Comparison of ENCODE assay signal across 7 cellular contexts in the genomic region with DNA sequence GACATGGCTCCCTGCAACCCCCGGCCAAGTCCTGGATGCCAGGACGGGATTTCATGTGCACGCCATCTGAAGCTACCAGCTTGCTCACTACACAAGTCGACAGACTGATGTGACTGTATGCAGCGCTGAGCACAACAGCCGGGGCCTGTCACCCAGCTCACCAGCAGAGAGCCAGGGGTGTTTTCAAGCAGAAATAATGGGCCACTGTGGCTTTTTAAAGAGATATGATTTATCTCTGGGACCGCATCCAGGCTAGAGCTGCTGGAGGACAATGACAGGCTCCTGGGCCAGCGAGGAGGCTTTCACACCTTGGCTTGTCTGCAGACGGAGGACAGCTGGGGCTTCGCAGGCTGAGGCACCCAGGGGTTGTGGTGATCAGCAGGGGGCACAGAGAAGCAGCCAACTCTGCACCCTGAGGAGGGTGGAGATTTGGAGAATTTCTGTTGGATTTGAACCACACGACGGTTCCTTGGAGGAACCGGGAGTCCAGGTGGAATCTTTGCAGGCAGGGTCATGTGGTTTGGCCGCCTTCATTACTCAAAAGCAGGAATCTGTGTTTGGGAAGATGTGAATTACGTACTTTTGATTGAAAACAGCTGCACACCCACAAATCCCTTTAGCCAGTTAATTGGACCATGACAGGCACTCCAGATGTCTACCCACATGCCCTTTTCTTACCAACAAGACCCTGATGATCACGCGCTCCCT.
DNase-seq lines count a peak whose midpoint lies in the region; ATAC-seq and TF ChIP-seq lines count a peak whose summit lies in the region.
"Not testable (repeated sequence)": the region's sequence is repeated elsewhere in the genome, so short reads cannot be mapped to it uniquely, and the experiment has no call there.

No MANE protein-coding gene starts in this region.

- not testable (repeated sequence) for H3K4me2 ChIP-seq in SK-N-SH

- not testable (repeated sequence) for H3K27me3 ChIP-seq in SK-N-SH (ENCODE audit: insufficient read depth)

- CTCF ChIA-PET in SK-N-SH (lab: Yijun Ruan, JAX), result interaction anchor here (1.0 to 4.9 kb wide), 3 partner anchors 224 to 672 kb away, joined by 3 to 30 read pairs (median 6); no protein-coding TSS in a partner anchor

- POLR2A ChIA-PET in SK-N-SH (lab: Yijun Ruan, JAX), result not testable (repeated sequence)

- 31% methylated on average over 12 of the region's 17 CpGs for WGBS in SK-N-SH (ENCODE audit: low lambda C conversion rate)

- intact Hi-C loops in left ventricle myocardium superior (cut with micrococcal nuclease), result not testable (repeated sequence)

- not testable (repeated sequence) for H3K36me3 ChIP-seq in SK-N-SH (replicated peaks in 1 of 2; ENCODE audit: control insufficient read depth in 1 of 2, insufficient read depth in 2 of 2, low read length in 1 of 2)

- not testable (repeated sequence) for H2AFZ ChIP-seq in SK-N-SH (ENCODE audit: low read depth)

- not testable (repeated sequence) for H3K4me3 ChIP-seq in SK-N-SH (ENCODE audit: low read depth in 2 of 2, low read length in 1 of 2)

- not testable (repeated sequence) for H3K9me3 ChIP-seq in SK-N-SH

- not testable (repeated sequence) for H4K20me1 ChIP-seq in SK-N-SH (ENCODE audit: insufficient read depth)

- not testable (repeated sequence) for H3F3A ChIP-seq in SK-N-SH (replicated peaks; ENCODE audit: insufficient read depth)

- TF ChIP-seq CTCF in SK-N-SH (IDR thresholded peaks at IDR 0.05), result not testable (repeated sequence)

- peak; percentile 92 for DNase-seq in DMS 273 treated with DMSO at 0.1 percent for 48 hours (lab: John Stamatoyannopoulos, UW)
- peak; percentile 61 for DNase-seq in NAMALWA (ENCODE audit: low spot score)
- DNase-seq in NCI-H524 (lab: John Stamatoyannopoulos, UW), result peak; percentile 95 to 98
- peak; percentile 71 for DNase-seq in SK-N-SH
- peak; percentile 31 for DNase-seq in fibroblast of peridontal ligament (ENCODE audit: extremely low read depth)
- DNase-seq in left ventricle myocardium superior, result peak; percentile 61
- DNase-seq in renal cortical epithelial cell (ENCODE audit: low read depth), result peak; percentile 59

- not testable (repeated sequence) for H3K79me2 ChIP-seq in SK-N-SH (ENCODE audit: insufficient read depth)

- not testable (repeated sequence) for H3K9me2 ChIP-seq in SK-N-SH

- ATAC-seq in left ventricle myocardium superior, result peak; percentile 69

- not testable (repeated sequence) for TF ChIP-seq RAD21 in SK-N-SH (IDR thresholded peaks at IDR 0.05; ENCODE audit: low read length)

- peak overlapping the region in 1 of 2 experiments; percentile 97; a peak in 2 of 4 replicates for H3K27ac ChIP-seq in SK-N-SH (ENCODE audit: low read depth in 2 of 2, low read length in 1 of 2)

- TF ChIP-seq EP300 in SK-N-SH (IDR thresholded peaks at IDR 0.05; ENCODE audit: borderline replicate concordance in 1 of 2, low read depth in 1 of 2, low read length in 1 of 2), result peak in 1 of 2 experiments; percentile 57; a peak in 1 of 4 replicates

- peaks cover 0 to 48% of the 10 kb centered on the region in 2 experiments; a peak in 2 of 4 replicates for H3K4me1 ChIP-seq in SK-N-SH (ENCODE audit: control insufficient read depth in 1 of 2, insufficient read depth in 2 of 2, low read depth in 1 of 2, low read length in 1 of 2)

- H3K9ac ChIP-seq in SK-N-SH, result not testable (repeated sequence)

TF ChIP-seq in SK-N-SH, 30 proteins besides CTCF, POLR2A, EP300 and RAD21:
- TF ChIP-seq GATA2 (CRISPR knock-in tag; IDR thresholded peaks at IDR 0.05) (0 out of 2 replicates have a peak, but pooled peaks have one; percentile 51), RCOR1 (IDR thresholded peaks at IDR 0.05; ENCODE audit: low read length) (peak; percentile 70; the same call in 1 of the 2 replicates), TCF12 (IDR thresholded peaks at IDR 0.05) (peak; percentile 65; the same call in 1 of the 2 replicates), FOXJ3 (CRISPR knock-in tag; IDR thresholded peaks at IDR 0.05) (peak; percentile 50; the same call in 1 of the 2 replicates)

Comparison
In these comparisons a context has a peak if more than half of its experiments do, and no peak if none do; other contexts are left out.
1. DNase-seq: peak in every context shown above with its lines; median percentile 96 in NCI-H524; 92 in DMS 273 treated with DMSO at 0.1 percent for 48 hours; 71 in SK-N-SH; 61 in NAMALWA; 61 in left ventricle myocardium superior; 59 in renal cortical epithelial cell; 31 in fibroblast of peridontal ligament.